ENCODE assay signal across 9 cellular contexts in genomic region chr7:70193514-70193913, GRCh38.
DNase-seq lines count a peak whose midpoint lies in the region; ATAC-seq and TF ChIP-seq lines count a peak whose summit lies in the region.
"Had no signal": no experiment of that assay in that cellular context is flagged by ENCODE, and none has a peak within 500 bp of the region (broad histone marks: within the 10 kb centered on the region; RNA-seq: fewer than 3 reads in every experiment).

No MANE protein-coding gene starts in this region.

- H3K4me3 Mint-ChIP-seq in T-helper 17 cell: no peak overlapping the region

- H3K4me1 Mint-ChIP-seq in T-helper 17 cell: no peaks in the 10 kb centered on the region

- TF ChIP-seq CTCF in C4-2B (conservative IDR thresholded peaks at IDR 0.05): peak; percentile 57

- ATAC-seq in T-helper 17 cell (peak; percentile 36), left lobe of liver (peak; percentile 89), HG02588 (IDR thresholded peaks at IDR 0.05; ENCODE audit: unreplicated experiment) (no peak), HG03280 (IDR thresholded peaks at IDR 0.05; ENCODE audit: unreplicated experiment) (no peak), GM21723 (IDR thresholded peaks at IDR 0.05; ENCODE audit: unreplicated experiment) (no peak)

- peaks cover 4% of the 10 kb centered on the region for H3K27me3 Mint-ChIP-seq in T-helper 17 cell

- no peaks in the 10 kb centered on the region for H3K9me3 ChIP-seq in T-helper 17 cell (ENCODE audit: control insufficient read depth, low read length, poor library complexity, severe bottlenecking)

- no peaks in the 10 kb centered on the region for H3K36me3 Mint-ChIP-seq in T-helper 17 cell (ENCODE audit: low read depth)

- H3K27ac ChIP-seq in C4-2B: no peak overlapping the region

- H3K27ac Mint-ChIP-seq in T-helper 17 cell: no peak overlapping the region
- H3K27ac Mint-ChIP-seq: activated T-helper 2 cell treated with anti-CD3 and anti-CD28 coated beads, Interferon-gamma antibody, Interleukin-2, Interleukin-4, amounts not matched to agents 10 μg/mL and 5 μg/mL and 100 μg/mL, durations not matched to agents 14 hours and 24 hours and 36 hours had no signal

- DNase-seq in HT-29 (ENCODE audit: low spot score) (peak; percentile 56), T-helper 17 cell (no peak), left lobe of liver (ENCODE audit: low spot score) (no peak), NCI-H187 (lab: John Stamatoyannopoulos, UW) (no peak)

Comparison
In these comparisons a context has a peak if more than half of its experiments do, and no peak if none do; other contexts are left out.
1. ATAC-seq: peak in T-helper 17 cell (single experiment) and left lobe of liver (single experiment); none in HG02588 (single experiment), HG03280 (single experiment) and GM21723 (single experiment).